In genomic region chr16:46895399-46896313, GRCh38 we compare ENCODE assay signal across 1 cellular context.
TF ChIP-seq lines count a peak whose summit lies in the region.

No MANE protein-coding gene starts in this region.

TF ChIP-seq in HepG2, 621 proteins besides CTCF, POLR2A, EP300 and RAD21 (continued from another document and continues in another):
- peak; percentile 98 for TF ChIP-seq ATF7 (IDR thresholded peaks at IDR 0.05)
- peak; percentile 77; the same call in 1 of the 2 replicates for TF ChIP-seq ATF7 (CRISPR knock-in tag; IDR thresholded peaks at IDR 0.05)
- TF ChIP-seq SALL1 (CRISPR knock-in tag; IDR thresholded peaks at IDR 0.05), result peak; percentile 96
- TF ChIP-seq, protein P1, sequence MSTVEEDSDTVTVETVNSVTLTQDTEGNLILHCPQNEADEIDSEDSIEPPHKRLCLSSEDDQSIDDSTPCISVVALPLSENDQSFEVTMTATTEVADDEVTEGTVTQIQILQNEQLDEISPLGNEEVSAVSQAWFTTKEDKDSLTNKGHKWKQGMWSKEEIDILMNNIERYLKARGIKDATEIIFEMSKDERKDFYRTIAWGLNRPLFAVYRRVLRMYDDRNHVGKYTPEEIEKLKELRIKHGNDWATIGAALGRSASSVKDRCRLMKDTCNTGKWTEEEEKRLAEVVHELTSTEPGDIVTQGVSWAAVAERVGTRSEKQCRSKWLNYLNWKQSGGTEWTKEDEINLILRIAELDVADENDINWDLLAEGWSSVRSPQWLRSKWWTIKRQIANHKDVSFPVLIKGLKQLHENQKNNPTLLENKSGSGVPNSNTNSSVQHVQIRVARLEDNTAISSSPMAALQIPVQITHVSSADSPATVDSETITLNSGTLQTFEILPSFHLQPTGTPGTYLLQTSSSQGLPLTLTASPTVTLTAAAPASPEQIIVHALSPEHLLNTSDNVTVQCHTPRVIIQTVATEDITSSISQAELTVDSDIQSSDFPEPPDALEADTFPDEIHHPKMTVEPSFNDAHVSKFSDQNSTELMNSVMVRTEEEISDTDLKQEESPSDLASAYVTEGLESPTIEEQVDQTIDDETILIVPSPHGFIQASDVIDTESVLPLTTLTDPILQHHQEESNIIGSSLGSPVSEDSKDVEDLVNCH (CRISPR knock-in tag; IDR thresholded peaks at IDR 0.05), result no peak
- peak; percentile 93 for TF ChIP-seq RXRA (CRISPR knock-in tag; IDR thresholded peaks at IDR 0.05)
- TF ChIP-seq SOX13 (IDR thresholded peaks at IDR 0.05), result peak; percentile 79
- TF ChIP-seq SOX13 (CRISPR knock-in tag; conservative IDR thresholded peaks at IDR 0.05 in 1 of 2, IDR thresholded peaks at IDR 0.05 in 1 of 2), result peak in 1 of 2 experiments; percentile 96; a peak in 2 of 4 replicates
- peak; percentile 84 for TF ChIP-seq HHEX (CRISPR knock-in tag; IDR thresholded peaks at IDR 0.05)
- peak; percentile 11; the same call in 1 of the 2 replicates for TF ChIP-seq POLR2G (IDR thresholded peaks at IDR 0.05; ENCODE audit: low read depth, low read length)
- peak; percentile 81; the same call in 1 of the 2 replicates for TF ChIP-seq ZNF788 (CRISPR knock-in tag; IDR thresholded peaks at IDR 0.05; ENCODE audit: borderline replicate concordance)
- peak; percentile 62; the same call in 1 of the 2 replicates for TF ChIP-seq ZNF605 (CRISPR knock-in tag; IDR thresholded peaks at IDR 0.05)
- TF ChIP-seq MYC (CRISPR knock-in tag; IDR thresholded peaks at IDR 0.05; ENCODE audit: borderline replicate concordance), result peak; percentile 74
- TF ChIP-seq, protein P2, sequence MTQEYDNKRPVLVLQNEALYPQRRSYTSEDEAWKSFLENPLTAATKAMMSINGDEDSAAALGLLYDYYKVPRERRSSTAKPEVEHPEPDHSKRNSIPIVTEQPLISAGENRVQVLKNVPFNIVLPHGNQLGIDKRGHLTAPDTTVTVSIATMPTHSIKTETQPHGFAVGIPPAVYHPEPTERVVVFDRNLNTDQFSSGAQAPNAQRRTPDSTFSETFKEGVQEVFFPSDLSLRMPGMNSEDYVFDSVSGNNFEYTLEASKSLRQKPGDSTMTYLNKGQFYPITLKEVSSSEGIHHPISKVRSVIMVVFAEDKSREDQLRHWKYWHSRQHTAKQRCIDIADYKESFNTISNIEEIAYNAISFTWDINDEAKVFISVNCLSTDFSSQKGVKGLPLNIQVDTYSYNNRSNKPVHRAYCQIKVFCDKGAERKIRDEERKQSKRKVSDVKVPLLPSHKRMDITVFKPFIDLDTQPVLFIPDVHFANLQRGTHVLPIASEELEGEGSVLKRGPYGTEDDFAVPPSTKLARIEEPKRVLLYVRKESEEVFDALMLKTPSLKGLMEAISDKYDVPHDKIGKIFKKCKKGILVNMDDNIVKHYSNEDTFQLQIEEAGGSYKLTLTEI (CRISPR knock-in tag; conservative IDR thresholded peaks at IDR 0.05), result no peak
- peak; percentile 88; the same call in 1 of the 2 replicates for TF ChIP-seq ZBTB20 (CRISPR knock-in tag; IDR thresholded peaks at IDR 0.05; ENCODE audit: borderline replicate concordance, low read depth)
- peak; percentile 92 for TF ChIP-seq NR2C2 (CRISPR knock-in tag; IDR thresholded peaks at IDR 0.05; ENCODE audit: borderline replicate concordance)
- TF ChIP-seq ZNF564 (CRISPR knock-in tag; IDR thresholded peaks at IDR 0.05), result no peak
- TF ChIP-seq SIX4 (CRISPR knock-in tag; IDR thresholded peaks at IDR 0.05), result peak; percentile 98
- TF ChIP-seq, protein P3, sequence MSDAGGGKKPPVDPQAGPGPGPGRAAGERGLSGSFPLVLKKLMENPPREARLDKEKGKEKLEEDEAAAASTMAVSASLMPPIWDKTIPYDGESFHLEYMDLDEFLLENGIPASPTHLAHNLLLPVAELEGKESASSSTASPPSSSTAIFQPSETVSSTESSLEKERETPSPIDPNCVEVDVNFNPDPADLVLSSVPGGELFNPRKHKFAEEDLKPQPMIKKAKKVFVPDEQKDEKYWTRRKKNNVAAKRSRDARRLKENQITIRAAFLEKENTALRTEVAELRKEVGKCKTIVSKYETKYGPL (CRISPR knock-in tag; IDR thresholded peaks at IDR 0.05), result peak; percentile 19; the same call in 1 of the 2 replicates
- peak; percentile 86 for TF ChIP-seq ARNTL (CRISPR knock-in tag; IDR thresholded peaks at IDR 0.05)
- TF ChIP-seq ELF1 (CRISPR knock-in tag; IDR thresholded peaks at IDR 0.05), result peak; percentile 30; the same call in 1 of the 2 replicates
- peak; percentile 57; the same call in 1 of the 2 replicates for TF ChIP-seq REPIN1 (CRISPR knock-in tag; IDR thresholded peaks at IDR 0.05; ENCODE audit: borderline replicate concordance, low read depth)
- TF ChIP-seq, protein P4, sequence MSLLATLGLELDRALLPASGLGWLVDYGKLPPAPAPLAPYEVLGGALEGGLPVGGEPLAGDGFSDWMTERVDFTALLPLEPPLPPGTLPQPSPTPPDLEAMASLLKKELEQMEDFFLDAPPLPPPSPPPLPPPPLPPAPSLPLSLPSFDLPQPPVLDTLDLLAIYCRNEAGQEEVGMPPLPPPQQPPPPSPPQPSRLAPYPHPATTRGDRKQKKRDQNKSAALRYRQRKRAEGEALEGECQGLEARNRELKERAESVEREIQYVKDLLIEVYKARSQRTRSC (CRISPR knock-in tag; IDR thresholded peaks at IDR 0.05; ENCODE audit: low read depth), result no peak
- TF ChIP-seq MED13 (CRISPR knock-in tag; IDR thresholded peaks at IDR 0.05), result peak; percentile 94
- peak; percentile 27; the same call in 1 of the 2 replicates for TF ChIP-seq ZNF691 (CRISPR knock-in tag; IDR thresholded peaks at IDR 0.05; ENCODE audit: borderline replicate concordance, low read depth)
- TF ChIP-seq HMG20B (CRISPR knock-in tag; conservative IDR thresholded peaks at IDR 0.05), result peak; percentile 92
- peak; percentile 99 for TF ChIP-seq ZNF460 (CRISPR knock-in tag; IDR thresholded peaks at IDR 0.05; ENCODE audit: borderline replicate concordance)
- peak; percentile 93 for TF ChIP-seq SP5 (CRISPR knock-in tag; IDR thresholded peaks at IDR 0.05; ENCODE audit: borderline replicate concordance, low read depth)
- TF ChIP-seq GFI1 (CRISPR knock-in tag; IDR thresholded peaks at IDR 0.05; ENCODE audit: borderline replicate concordance), result peak; percentile 92
- peak; percentile 37 for TF ChIP-seq ZFP91 (CRISPR knock-in tag; IDR thresholded peaks at IDR 0.05; ENCODE audit: borderline replicate concordance)
- TF ChIP-seq, protein P5, sequence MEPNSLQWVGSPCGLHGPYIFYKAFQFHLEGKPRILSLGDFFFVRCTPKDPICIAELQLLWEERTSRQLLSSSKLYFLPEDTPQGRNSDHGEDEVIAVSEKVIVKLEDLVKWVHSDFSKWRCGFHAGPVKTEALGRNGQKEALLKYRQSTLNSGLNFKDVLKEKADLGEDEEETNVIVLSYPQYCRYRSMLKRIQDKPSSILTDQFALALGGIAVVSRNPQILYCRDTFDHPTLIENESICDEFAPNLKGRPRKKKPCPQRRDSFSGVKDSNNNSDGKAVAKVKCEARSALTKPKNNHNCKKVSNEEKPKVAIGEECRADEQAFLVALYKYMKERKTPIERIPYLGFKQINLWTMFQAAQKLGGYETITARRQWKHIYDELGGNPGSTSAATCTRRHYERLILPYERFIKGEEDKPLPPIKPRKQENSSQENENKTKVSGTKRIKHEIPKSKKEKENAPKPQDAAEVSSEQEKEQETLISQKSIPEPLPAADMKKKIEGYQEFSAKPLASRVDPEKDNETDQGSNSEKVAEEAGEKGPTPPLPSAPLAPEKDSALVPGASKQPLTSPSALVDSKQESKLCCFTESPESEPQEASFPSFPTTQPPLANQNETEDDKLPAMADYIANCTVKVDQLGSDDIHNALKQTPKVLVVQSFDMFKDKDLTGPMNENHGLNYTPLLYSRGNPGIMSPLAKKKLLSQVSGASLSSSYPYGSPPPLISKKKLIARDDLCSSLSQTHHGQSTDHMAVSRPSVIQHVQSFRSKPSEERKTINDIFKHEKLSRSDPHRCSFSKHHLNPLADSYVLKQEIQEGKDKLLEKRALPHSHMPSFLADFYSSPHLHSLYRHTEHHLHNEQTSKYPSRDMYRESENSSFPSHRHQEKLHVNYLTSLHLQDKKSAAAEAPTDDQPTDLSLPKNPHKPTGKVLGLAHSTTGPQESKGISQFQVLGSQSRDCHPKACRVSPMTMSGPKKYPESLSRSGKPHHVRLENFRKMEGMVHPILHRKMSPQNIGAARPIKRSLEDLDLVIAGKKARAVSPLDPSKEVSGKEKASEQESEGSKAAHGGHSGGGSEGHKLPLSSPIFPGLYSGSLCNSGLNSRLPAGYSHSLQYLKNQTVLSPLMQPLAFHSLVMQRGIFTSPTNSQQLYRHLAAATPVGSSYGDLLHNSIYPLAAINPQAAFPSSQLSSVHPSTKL (CRISPR knock-in tag; IDR thresholded peaks at IDR 0.05), result peak; percentile 98
- TF ChIP-seq CREM (IDR thresholded peaks at IDR 0.05), result peak; percentile 84
- TF ChIP-seq CREM (CRISPR knock-in tag; IDR thresholded peaks at IDR 0.05), result no peak
- TF ChIP-seq ZNF841 (CRISPR knock-in tag; IDR thresholded peaks at IDR 0.05; ENCODE audit: borderline replicate concordance), result no peak; the same call in 1 of the 2 replicates
- TF ChIP-seq, protein P6, sequence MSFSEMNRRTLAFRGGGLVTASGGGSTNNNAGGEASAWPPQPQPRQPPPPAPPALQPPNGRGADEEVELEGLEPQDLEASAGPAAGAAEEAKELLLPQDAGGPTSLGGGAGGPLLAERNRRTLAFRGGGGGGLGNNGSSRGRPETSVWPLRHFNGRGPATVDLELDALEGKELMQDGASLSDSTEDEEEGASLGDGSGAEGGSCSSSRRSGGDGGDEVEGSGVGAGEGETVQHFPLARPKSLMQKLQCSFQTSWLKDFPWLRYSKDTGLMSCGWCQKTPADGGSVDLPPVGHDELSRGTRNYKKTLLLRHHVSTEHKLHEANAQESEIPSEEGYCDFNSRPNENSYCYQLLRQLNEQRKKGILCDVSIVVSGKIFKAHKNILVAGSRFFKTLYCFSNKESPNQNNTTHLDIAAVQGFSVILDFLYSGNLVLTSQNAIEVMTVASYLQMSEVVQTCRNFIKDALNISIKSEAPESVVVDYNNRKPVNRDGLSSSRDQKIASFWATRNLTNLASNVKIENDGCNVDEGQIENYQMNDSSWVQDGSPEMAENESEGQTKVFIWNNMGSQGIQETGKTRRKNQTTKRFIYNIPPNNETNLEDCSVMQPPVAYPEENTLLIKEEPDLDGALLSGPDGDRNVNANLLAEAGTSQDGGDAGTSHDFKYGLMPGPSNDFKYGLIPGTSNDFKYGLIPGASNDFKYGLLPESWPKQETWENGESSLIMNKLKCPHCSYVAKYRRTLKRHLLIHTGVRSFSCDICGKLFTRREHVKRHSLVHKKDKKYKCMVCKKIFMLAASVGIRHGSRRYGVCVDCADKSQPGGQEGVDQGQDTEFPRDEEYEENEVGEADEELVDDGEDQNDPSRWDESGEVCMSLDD (CRISPR knock-in tag; IDR thresholded peaks at IDR 0.05; ENCODE audit: borderline replicate concordance), result peak; percentile 91
- peak; percentile 88 for TF ChIP-seq MLX (CRISPR knock-in tag; IDR thresholded peaks at IDR 0.05)
- TF ChIP-seq SNAI1 (CRISPR knock-in tag; IDR thresholded peaks at IDR 0.05; ENCODE audit: borderline replicate concordance), result peak; percentile 83; the same call in 1 of the 2 replicates
- peak; percentile 91 for TF ChIP-seq CREB1 (IDR thresholded peaks at IDR 0.05)
- TF ChIP-seq CREB1 (CRISPR knock-in tag; IDR thresholded peaks at IDR 0.05), result peak; percentile 77
- peak; percentile 85; the same call in 1 of the 2 replicates for TF ChIP-seq ZNF292 (CRISPR knock-in tag; IDR thresholded peaks at IDR 0.05; ENCODE audit: borderline replicate concordance, low read depth)
- peak; percentile 49; the same call in 1 of the 2 replicates for TF ChIP-seq ONECUT2 (CRISPR knock-in tag; IDR thresholded peaks at IDR 0.05)
- peak; percentile 88 for TF ChIP-seq ZNF772 (CRISPR knock-in tag; IDR thresholded peaks at IDR 0.05)
- TF ChIP-seq GATA4 (IDR thresholded peaks at IDR 0.05; ENCODE audit: borderline replicate concordance, low read depth), result peak; percentile 92
- TF ChIP-seq ZNF124 (CRISPR knock-in tag; IDR thresholded peaks at IDR 0.05), result peak; percentile 53; the same call in 1 of the 2 replicates
- peak; percentile 58; the same call in 1 of the 2 replicates for TF ChIP-seq JDP2 (CRISPR knock-in tag; IDR thresholded peaks at IDR 0.05; ENCODE audit: borderline replicate concordance)
- TF ChIP-seq IRF9 (CRISPR knock-in tag; IDR thresholded peaks at IDR 0.05; ENCODE audit: borderline replicate concordance), result peak; percentile 61; the same call in 1 of the 2 replicates
- TF ChIP-seq KMT2A (CRISPR knock-in tag; IDR thresholded peaks at IDR 0.05), result 0 out of 2 replicates have a peak, but pooled peaks have one; percentile 20
- TF ChIP-seq ZNF431 (CRISPR knock-in tag; IDR thresholded peaks at IDR 0.05; ENCODE audit: borderline replicate concordance, low read depth), result peak; percentile 84; the same call in 1 of the 2 replicates
- TF ChIP-seq LBX2 (CRISPR knock-in tag; IDR thresholded peaks at IDR 0.05; ENCODE audit: borderline replicate concordance), result no peak
